8 cellular contexts compared by ENCODE assay signal in the genomic region with DNA sequence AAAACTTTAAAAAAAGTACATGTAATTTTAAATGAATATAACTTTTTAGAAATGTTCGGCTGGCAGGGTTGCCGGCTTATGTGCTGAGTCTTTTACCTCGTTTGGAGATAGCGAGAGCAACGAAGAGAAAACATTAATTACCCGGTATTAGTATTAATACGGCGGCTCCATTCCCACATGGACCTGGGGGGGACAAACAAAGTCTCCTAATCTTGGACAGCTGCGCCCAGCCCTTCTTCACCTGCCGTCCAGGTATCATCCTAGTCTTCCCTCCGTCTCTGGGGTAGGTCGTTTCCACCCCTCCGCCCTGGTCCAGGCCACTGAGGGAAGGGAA. TPM values are rescaled to one million over a fixed set of nuclear protein-coding genes. Genes with fewer than 3 reads are reported as not detected.
DNase-seq lines count a peak whose midpoint lies in the region; ATAC-seq and TF ChIP-seq lines count a peak whose summit lies in the region.

No MANE protein-coding gene starts in this region.

- H3K4me3 Mint-ChIP-seq in T-helper 1 cell treated with Interleukin-12 subunit alpha and Interleukin-12 subunit beta and Interleukin-4 antibody, amounts not matched to agents 30 μg/mL and 1 μg/mL, for 36 hours = peak overlapping the region; percentile 87

- peaks cover 10% of the 10 kb centered on the region for H3K36me3 Mint-ChIP-seq in T-helper 1 cell treated with Interleukin-12 subunit alpha and Interleukin-12 subunit beta and Interleukin-4 antibody, amounts not matched to agents 30 μg/mL and 1 μg/mL, for 36 hours (ENCODE audit: low read depth)

- H3K27ac ChIP-seq in temporal lobe (ENCODE audit: low read depth, low read length) = peak overlapping the region; percentile 85

- no peak for TF ChIP-seq CTCF in kidney epithelial cell (IDR thresholded peaks at IDR 0.05; ENCODE audit: insufficient read depth, low read length, poor library complexity, severe bottlenecking)

- H3K36me3 ChIP-seq in adipocyte (ENCODE audit: control insufficient read depth, insufficient read depth, low read length, severe bottlenecking) = no peaks in the 10 kb centered on the region
- H3K36me3 ChIP-seq in kidney epithelial cell (ENCODE audit: control insufficient read depth, insufficient read depth, low read length) = no peaks in the 10 kb centered on the region

- no peaks in the 10 kb centered on the region for H3K9me3 Mint-ChIP-seq in T-helper 1 cell treated with Interleukin-12 subunit alpha and Interleukin-12 subunit beta and Interleukin-4 antibody, amounts not matched to agents 30 μg/mL and 1 μg/mL, for 36 hours

- H3K4me3 ChIP-seq in adipocyte (ENCODE audit: low read length) (peak overlapping the region; percentile 79), kidney epithelial cell (ENCODE audit: low read depth, low read length) (peak overlapping the region; percentile 44)

- H3K27me3 ChIP-seq in adipocyte (replicated peaks; ENCODE audit: control insufficient read depth, insufficient read depth, low read length) (no peaks in the 10 kb centered on the region), kidney epithelial cell (ENCODE audit: control insufficient read depth, insufficient read depth, low read length) (no peaks in the 10 kb centered on the region)

- no peaks in the 10 kb centered on the region for H3K9me3 ChIP-seq in adipocyte (ENCODE audit: control insufficient read depth, low read length)

- H3K27ac Mint-ChIP-seq in T-helper 1 cell treated with Interleukin-12 subunit alpha and Interleukin-12 subunit beta and Interleukin-4 antibody, amounts not matched to agents 30 μg/mL and 1 μg/mL, for 36 hours = peak overlapping the region; percentile 89

- no peaks in the 10 kb centered on the region for H3K27me3 Mint-ChIP-seq in T-helper 1 cell treated with Interleukin-12 subunit alpha and Interleukin-12 subunit beta and Interleukin-4 antibody, amounts not matched to agents 30 μg/mL and 1 μg/mL, for 36 hours (ENCODE audit: low read depth)

- DNase-seq in T-helper 1 cell (no peak), adipocyte (ENCODE audit: low read depth) (peak; percentile 9), kidney epithelial cell (ENCODE audit: low read depth) (no peak)
- DNase-seq in stimulated activated naive CD4-positive, alpha-beta T cell (lab: John Stamatoyannopoulos, UW) = no peak

- no peak for ATAC-seq in HG03135 (IDR thresholded peaks at IDR 0.05; ENCODE audit: unreplicated experiment)
- no peak for ATAC-seq in HG02763 (IDR thresholded peaks at IDR 0.05; ENCODE audit: unreplicated experiment)

- peaks cover 38% of the 10 kb centered on the region for H3K4me1 Mint-ChIP-seq in T-helper 1 cell treated with Interleukin-12 subunit alpha and Interleukin-12 subunit beta and Interleukin-4 antibody, amounts not matched to agents 30 μg/mL and 1 μg/mL, for 36 hours (ENCODE audit: low read depth)

- peak overlapping the region; percentile 92 for H3K9ac ChIP-seq in adipocyte (ENCODE audit: low read length)

- H3K4me1 ChIP-seq in adipocyte (ENCODE audit: control insufficient read depth, insufficient read depth, low read length) = peaks cover 22% of the 10 kb centered on the region

RNA-seq across cellular contexts. Expression of a gene that starts 0.3 kb away (rescaled TPM):
- total RNA-seq in kidney epithelial cell (7.7 and 12.4 TPM in 2 replicates), temporal lobe (25.6 TPM)

RNA-seq across cellular contexts. Expression of a gene that starts 39.5 kb away (rescaled TPM):
- total RNA-seq in kidney epithelial cell (0.55 and 0.63 TPM in 2 replicates), temporal lobe (5.2 TPM)
